In the genomic region with DNA sequence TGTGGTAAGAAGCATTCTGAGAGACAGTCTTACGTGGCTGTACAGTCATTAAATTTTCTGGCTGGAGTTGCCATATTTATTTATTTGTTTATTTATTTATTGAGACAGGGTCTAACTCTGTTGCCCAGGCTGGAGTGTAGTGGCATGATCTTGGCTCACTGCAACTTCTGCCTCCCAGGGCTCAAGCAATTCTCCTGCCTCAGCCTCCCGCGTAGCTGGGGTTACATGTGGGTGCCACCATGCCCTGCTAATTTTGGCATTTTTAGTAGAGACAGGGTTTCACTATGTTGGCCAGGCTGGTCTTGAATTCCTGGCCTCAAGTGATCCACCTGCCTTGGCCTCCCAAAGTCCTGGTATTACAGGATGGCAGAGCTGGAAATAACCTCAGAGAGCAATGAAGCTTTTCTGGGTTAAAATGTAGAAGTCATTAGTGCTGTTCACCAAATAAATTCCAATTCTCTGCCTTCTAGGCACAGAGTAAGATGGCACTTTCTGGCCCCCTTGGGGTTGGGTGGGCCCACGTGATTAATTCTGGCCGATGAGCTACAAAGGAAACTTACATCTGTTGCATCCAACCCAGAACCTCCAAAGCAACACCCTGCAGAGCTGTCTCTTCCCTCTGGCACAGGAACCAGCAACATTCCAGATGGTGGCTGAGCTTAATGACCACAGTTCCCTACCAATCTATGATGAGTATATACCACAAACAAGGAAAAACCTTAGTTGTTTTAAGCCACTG, we compare ENCODE assay signal across 40 cellular contexts. TPM values are rescaled to one million over a fixed set of nuclear protein-coding genes. Genes with fewer than 3 reads are reported as not detected.
DNase-seq lines count a peak whose midpoint lies in the region; ATAC-seq, FAIRE-seq and TF ChIP-seq lines count a peak whose summit lies in the region.
"Had no signal": no experiment of that assay in that cellular context is flagged by ENCODE, and none has a peak within 500 bp of the region (broad histone marks: within the 10 kb centered on the region; RNA-seq: fewer than 3 reads in every experiment).

No MANE protein-coding gene starts in this region.

- no TSS peak for BruUV-seq in IMR-90 (replicated peaks; lab: Mats Ljungman, UMichigan)
- BruUV-seq in K562 (replicated peaks; lab: Mats Ljungman, UMichigan), result no TSS peak

- ATAC-seq in IMR-90 (ENCODE audit: low read depth), result no peak
- no peak for ATAC-seq in K562
- ATAC-seq in HG03025 (IDR thresholded peaks at IDR 0.05; ENCODE audit: low FRiP score, unreplicated experiment), result no peak
- ATAC-seq: body of pancreas, lower lobe of right lung, pancreas, PC-3 had no signal

- H3K9me3 ChIP-seq in IMR-90 (ENCODE audit: control insufficient read depth, insufficient read depth, low read length) (no peaks in the 10 kb centered on the region), K562 (replicated peaks; ENCODE audit: control insufficient read depth, insufficient read depth, low read depth, low read length) (no peaks in the 10 kb centered on the region)
- H3K9me3 ChIP-seq: adrenal gland, body of pancreas, esophagus muscularis mucosa, lower lobe of right lung, pancreas, thoracic aorta had no signal

- CTCF ChIA-PET in activated CD4-positive, alpha-beta memory T cell treated with anti-CD3 and anti-CD28 coated beads for 36 hours (lab: Charles Lee), result interaction anchor here (1.3 to 1.6 kb wide), 2 partner anchors 20 to 97 kb away, joined by 3 to 9 read pairs; no protein-coding TSS in a partner anchor
- CTCF ChIA-PET in activated CD4-positive, alpha-beta memory T cell treated with anti-CD3 and anti-CD28 coated beads, Interleukin-2, amount 10 ng/mL, durations not matched to agents 7 days and 5 days (lab: Charles Lee), result no interaction called here
- CTCF ChIA-PET in IMR-90 (lab: Yijun Ruan, JAX) (no interaction called here), K562 (lab: Yijun Ruan, JAX; ENCODE audit: low intra/inter-chr PET ratio) (no interaction called here)

- no peak for DNase-seq in activated CD4-positive, alpha-beta memory T cell treated with anti-CD3 and anti-CD28 coated beads for 36 hours
- no peak for DNase-seq in activated CD4-positive, alpha-beta memory T cell treated with anti-CD3 and anti-CD28 coated beads, Interleukin-2, amount 10 ng/mL, durations not matched to agents 7 days and 5 days
- no peak for DNase-seq in IMR-90
- DNase-seq in K562 (ENCODE audit: extremely low read depth in 1 of 4, low spot score in 3 of 4), result peak in 2 of 4 experiments; percentile 56 to 57
- no peak for DNase-seq in neural crest cell (ENCODE audit: low read depth, low spot score)
- no peak for DNase-seq in progenitor cell of endocrine pancreas (ENCODE audit: low spot score, unreplicated experiment)
- DNase-seq in NCI-H146 treated with DMSO at 0.1 percent for 48 hours (lab: John Stamatoyannopoulos, UW; ENCODE audit: unreplicated experiment), result no peak
- DNase-seq: activated CD4-positive, alpha-beta T cell treated with anti-CD3 and anti-CD28 coated beads for 1 hour; activated CD8-positive, alpha-beta memory T cell treated with anti-CD3 and anti-CD28 coated beads for 24 hours; activated gamma-delta T cell; activated T-cell treated with anti-CD3 and anti-CD28 coated beads for 4 hours; body of pancreas; EL; foreskin fibroblast; GM23248; lower lobe of right lung; MM.1S; NCI-H1417 treated with DMSO at 0.1 percent for 48 hours; NCI-H2081; NCI-H526 treated with DMSO at 0.1 percent for 48 hours; pancreas; PC-3; small intestine had no signal

- H3K9me1 ChIP-seq in IMR-90 (ENCODE audit: insufficient read depth, low read length) (peaks cover 13% of the 10 kb centered on the region), K562 (ENCODE audit: control insufficient read depth, insufficient read depth, low read length) (no peaks in the 10 kb centered on the region)

- H3K27me3 Mint-ChIP-seq in activated CD4-positive, alpha-beta memory T cell treated with anti-CD3 and anti-CD28 coated beads for 36 hours, result no peaks in the 10 kb centered on the region
- no peaks in the 10 kb centered on the region for H3K27me3 Mint-ChIP-seq in activated CD4-positive, alpha-beta memory T cell treated with anti-CD3 and anti-CD28 coated beads, Interleukin-2, amount 10 ng/mL, durations not matched to agents 7 days and 5 days
- H3K27me3 Mint-ChIP-seq in neural crest cell (ENCODE audit: low read depth), result no peaks in the 10 kb centered on the region
- no peaks in the 10 kb centered on the region for H3K27me3 Mint-ChIP-seq in progenitor cell of endocrine pancreas
- H3K27me3 Mint-ChIP-seq: stimulated activated naive CD8-positive, alpha-beta T cell treated with anti-CD3 and anti-CD28 coated beads, Interleukin-15, Interleukin-2, amounts not matched to agents 100 ng/mL and 50 ng/mL, for 24 hours had no signal

- no peak overlapping the region for H2BK15ac ChIP-seq in IMR-90 (ENCODE audit: low read depth, low read length)

- TF ChIP-seq POLR2A in IMR-90 (IDR thresholded peaks at IDR 0.05; ENCODE audit: low read depth, low read length), result no peak
- no peak for TF ChIP-seq POLR2A in K562 (conservative IDR thresholded peaks at IDR 0.05)

- H3K23ac ChIP-seq in IMR-90 (ENCODE audit: low read depth, low read length), result no peak overlapping the region

- peaks cover 13% of the 10 kb centered on the region for H3K36me3 ChIP-seq in IMR-90 (ENCODE audit: control insufficient read depth, insufficient read depth, low read length)
- peaks cover 22% of the 10 kb centered on the region for H3K36me3 ChIP-seq in K562 (ENCODE audit: control insufficient read depth, insufficient read depth, low read length)

- H4K20me1 ChIP-seq in IMR-90 (ENCODE audit: insufficient read depth, low read length), result peaks cover 35% of the 10 kb centered on the region
- H4K20me1 ChIP-seq in K562 (replicated peaks; ENCODE audit: control insufficient read depth, insufficient read depth, low read length), result peaks cover 27% of the 10 kb centered on the region

- no peak overlapping the region for H3K14ac ChIP-seq in IMR-90 (replicated peaks; ENCODE audit: low read depth, low read length)

- H3K9ac ChIP-seq in IMR-90 (ENCODE audit: low read depth, low read length) (no peak overlapping the region), K562 (ENCODE audit: insufficient read depth in 1 of 2, low read depth in 2 of 2, low read length in 2 of 2) (no peak overlapping the region)
- H3K9ac ChIP-seq: GM23248, KMS-11 had no signal

- no peak overlapping the region for H2AK5ac ChIP-seq in IMR-90 (ENCODE audit: low read depth, low read length)

- no peak overlapping the region for H2BK20ac ChIP-seq in IMR-90 (ENCODE audit: low read depth, low read length)

- TF ChIP-seq EP300 in K562 (IDR thresholded peaks at IDR 0.05; ENCODE audit: low read length), result no peak

- H3K79me1 ChIP-seq in IMR-90 (ENCODE audit: low read depth in 1 of 2, low read length in 2 of 2), result peaks cover 12 to 40% of the 10 kb centered on the region in 2 experiments

- H3K56ac ChIP-seq in IMR-90 (ENCODE audit: extremely low read depth, insufficient read depth, low read length), result no peak overlapping the region

- H3K27me3 ChIP-seq in IMR-90 (ENCODE audit: control insufficient read depth, insufficient read depth, low read length) (peaks cover 2% of the 10 kb centered on the region; the same call in 1 of the 2 replicates), K562 (ENCODE audit: control insufficient read depth in 2 of 2, insufficient read depth in 2 of 2, low read length in 2 of 2) (no peaks in the 10 kb centered on the region)
- H3K27me3 ChIP-seq: adrenal gland, body of pancreas, esophagus muscularis mucosa, hepatocyte, pancreas had no signal

- peaks cover 33% of the 10 kb centered on the region for H3K36me3 Mint-ChIP-seq in activated CD4-positive, alpha-beta memory T cell treated with anti-CD3 and anti-CD28 coated beads for 36 hours
- H3K36me3 Mint-ChIP-seq in activated CD4-positive, alpha-beta memory T cell treated with anti-CD3 and anti-CD28 coated beads, Interleukin-2, amount 10 ng/mL, durations not matched to agents 7 days and 5 days (ENCODE audit: low read depth), result peaks cover 37% of the 10 kb centered on the region
- H3K36me3 Mint-ChIP-seq in neural crest cell (ENCODE audit: low read depth) (peaks cover 24% of the 10 kb centered on the region), progenitor cell of endocrine pancreas (ENCODE audit: insufficient read depth) (peaks cover 10% of the 10 kb centered on the region)

- no peak overlapping the region for H3K4me3 ChIP-seq in IMR-90 (ENCODE audit: insufficient read depth, low read depth, low read length)
- no peak overlapping the region for H3K4me3 ChIP-seq in K562
- H3K4me3 ChIP-seq: adrenal gland, body of pancreas, esophagus muscularis mucosa, GM23248, hepatocyte, lower lobe of right lung, pancreas, SK-N-MC, thoracic aorta had no signal

- no peak overlapping the region for H3K4ac ChIP-seq in IMR-90 (ENCODE audit: low read depth, low read length)

- no peak overlapping the region for H4K91ac ChIP-seq in IMR-90 (ENCODE audit: insufficient read depth, low read depth, low read length)

- intact Hi-C loops in activated CD4-positive, alpha-beta memory T cell treated with anti-CD3 and anti-CD28 coated beads for 36 hours (cut with micrococcal nuclease), result no loop called here
- intact Hi-C loops in IMR-90 (cut with micrococcal nuclease) (no loop called here), K562 (cut with micrococcal nuclease) (loop anchor here (5.0 kb wide), 2 partner anchors 32 to 62 kb away; a partner anchor contains a TSS)

- H3K18ac ChIP-seq in IMR-90 (ENCODE audit: low read depth, low read length), result no peak overlapping the region

- no peak for TF ChIP-seq CTCF in IMR-90 (conservative IDR thresholded peaks at IDR 0.05; ENCODE audit: low read depth, low read length)
- no peak for TF ChIP-seq CTCF in K562 (IDR thresholded peaks at IDR 0.05 in 2 of 3, conservative IDR thresholded peaks at IDR 0.05 in 1 of 3; ENCODE audit: insufficient read depth in 2 of 3, low read depth in 1 of 3, low read length in 3 of 3)
- no peak for TF ChIP-seq CTCF in neural crest cell (conservative IDR thresholded peaks at IDR 0.05)
- TF ChIP-seq CTCF in progenitor cell of endocrine pancreas (IDR thresholded peaks at IDR 0.05; ENCODE audit: unreplicated experiment), result no peak

- no peak overlapping the region for H4K8ac ChIP-seq in IMR-90 (ENCODE audit: low read depth in 2 of 2, low read length in 2 of 2)

- no CpG with 5 or more reads among the region's 5 CpGs for WGBS in IMR-90 (ENCODE audit: extremely low coverage in 2 of 2, insufficient read length in 1 of 2), 2 experiments
- 71% methylated on average over 5 of the region's 5 CpGs for WGBS in K562 (ENCODE audit: insufficient coverage, low coverage, missing lambda C conversion rate)

- peaks cover 10% of the 10 kb centered on the region for H3K4me1 ChIP-seq in IMR-90 (ENCODE audit: control insufficient read depth, insufficient read depth, low read length)
- H3K4me1 ChIP-seq in K562 (replicated peaks in 1 of 2; ENCODE audit: control insufficient read depth in 2 of 2, insufficient read depth in 2 of 2, low read length in 2 of 2), result peaks cover 12 to 14% of the 10 kb centered on the region in 2 experiments; a peak in 4 of 5 replicates

- peaks cover 31% of the 10 kb centered on the region for H3K4me1 Mint-ChIP-seq in activated CD4-positive, alpha-beta memory T cell treated with anti-CD3 and anti-CD28 coated beads for 36 hours (ENCODE audit: low read depth)
- H3K4me1 Mint-ChIP-seq in activated CD4-positive, alpha-beta memory T cell treated with anti-CD3 and anti-CD28 coated beads, Interleukin-2, amount 10 ng/mL, durations not matched to agents 7 days and 5 days, result peaks cover 23% of the 10 kb centered on the region
- H3K4me1 Mint-ChIP-seq in neural crest cell (peaks cover 36% of the 10 kb centered on the region), progenitor cell of endocrine pancreas (ENCODE audit: low read depth) (peaks cover 16% of the 10 kb centered on the region)

- H3K4me3 Mint-ChIP-seq in activated CD4-positive, alpha-beta memory T cell treated with anti-CD3 and anti-CD28 coated beads for 36 hours, result no peak overlapping the region
- H3K4me3 Mint-ChIP-seq in activated CD4-positive, alpha-beta memory T cell treated with anti-CD3 and anti-CD28 coated beads, Interleukin-2, amount 10 ng/mL, durations not matched to agents 7 days and 5 days, result no peak overlapping the region
- H3K4me3 Mint-ChIP-seq in neural crest cell (peak overlapping the region; percentile 73), progenitor cell of endocrine pancreas (ENCODE audit: low read depth) (no peak overlapping the region)
- H3K4me3 Mint-ChIP-seq: dendritic cell treated with granulocyte-macrophage colony-stimulating factor and Interleukin-4, amounts not matched to agents 40 ng/mL and 50 ng/mL, for 4 days; stimulated activated naive CD8-positive, alpha-beta T cell treated with anti-CD3 and anti-CD28 coated beads, Interleukin-15, Interleukin-2, amounts not matched to agents 100 ng/mL and 50 ng/mL, for 24 hours; T-helper 1 cell treated with Interleukin-12 subunit alpha and Interleukin-12 subunit beta and Interleukin-4 antibody, amounts not matched to agents 30 μg/mL and 1 μg/mL, for 36 hours had no signal

- H2AFZ ChIP-seq in IMR-90 (replicated peaks; ENCODE audit: low read length, poor library complexity) (no peak overlapping the region), K562 (ENCODE audit: low read depth, low read length) (no peak overlapping the region)
- H2AFZ ChIP-seq: GM23248, hepatocyte had no signal

- H3K27ac ChIP-seq in IMR-90 (ENCODE audit: insufficient read depth, low read length) (no peak overlapping the region), K562 (ENCODE audit: extremely low read depth, low read depth, low read length) (no peak overlapping the region)
- H3K27ac ChIP-seq: adrenal gland, body of pancreas, C4-2B, GM23248, hepatocyte, KMS-11, lower lobe of right lung, pancreas, SK-N-MC had no signal

- no peak overlapping the region for H2BK5ac ChIP-seq in IMR-90 (ENCODE audit: low read depth, low read length, poor library complexity, severe bottlenecking)

- TF ChIP-seq RAD21 in IMR-90 (IDR thresholded peaks at IDR 0.05; ENCODE audit: low read length) (no peak), K562 (CRISPR knock-in tag; conservative IDR thresholded peaks at IDR 0.05 in 1 of 2, IDR thresholded peaks at IDR 0.05 in 1 of 2) (no peak)

- FAIRE-seq in K562 (lab: Jason Lieb, UNC), result no peak
- FAIRE-seq: D721Med, pancreas, small intestine, TTC549, urothelium cell line had no signal

- H3K4me2 ChIP-seq in IMR-90 (ENCODE audit: low read depth, low read length), result no peak overlapping the region
- H3K4me2 ChIP-seq in K562 (ENCODE audit: insufficient read depth, low read length), result no peak overlapping the region
- H3K4me2 ChIP-seq: hepatocyte, KMS-11 had no signal

- dilution Hi-C loops in IMR-90 (cut with HindIII; ENCODE audit: low sequenced_read_pairs, unreplicated experiment), result no loop called here

- H4K5ac ChIP-seq in IMR-90 (ENCODE audit: low read depth, low read length), result no peak overlapping the region

- H2BK120ac ChIP-seq in IMR-90 (ENCODE audit: low read depth, low read length), result no peak overlapping the region

- POLR2A ChIA-PET in activated CD4-positive, alpha-beta memory T cell treated with anti-CD3 and anti-CD28 coated beads for 36 hours (lab: Charles Lee), result interaction anchor here (1.2 kb wide), 1 partner anchor 29 kb away, joined by 5 read pairs; a partner anchor contains a TSS
- POLR2A ChIA-PET in activated CD4-positive, alpha-beta memory T cell treated with anti-CD3 and anti-CD28 coated beads, Interleukin-2, amount 10 ng/mL, durations not matched to agents 7 days and 5 days (lab: Charles Lee), result interaction anchor here (0.8 to 1.2 kb wide), 2 partner anchors 14 to 29 kb away, joined by 3 to 5 read pairs; a partner anchor contains a TSS
- POLR2A ChIA-PET in IMR-90 (lab: Charles Lee; ENCODE audit: unreplicated experiment), result no interaction called here
- POLR2A ChIA-PET in K562 (lab: Yijun Ruan, JAX), result interaction anchor here (0.6 to 5.2 kb wide), 8 partner anchors 11 to 70 kb away, joined by 3 to 40 read pairs (median 4); a partner anchor contains a TSS

- H2AK9ac ChIP-seq in IMR-90 (replicated peaks; ENCODE audit: low read depth, low read length, poor library complexity), result no peak overlapping the region

- peaks cover 37% of the 10 kb centered on the region for H3K79me2 ChIP-seq in K562 (ENCODE audit: control insufficient read depth, insufficient read depth, low read length)

- in situ Hi-C loops in IMR-90 (cut with MboI; ENCODE audit: low sequenced_read_pairs), result no loop called here
- in situ Hi-C loops in K562 (cut with MboI), result no loop called here

- peak overlapping the region; percentile 2 for H3K27ac Mint-ChIP-seq in activated CD4-positive, alpha-beta memory T cell treated with anti-CD3 and anti-CD28 coated beads for 36 hours
- no peak overlapping the region for H3K27ac Mint-ChIP-seq in activated CD4-positive, alpha-beta memory T cell treated with anti-CD3 and anti-CD28 coated beads, Interleukin-2, amount 10 ng/mL, durations not matched to agents 7 days and 5 days
- H3K27ac Mint-ChIP-seq in neural crest cell (ENCODE audit: unreplicated experiment), result no peak overlapping the region
- no peak overlapping the region for H3K27ac Mint-ChIP-seq in progenitor cell of endocrine pancreas
- H3K27ac Mint-ChIP-seq: dendritic cell treated with granulocyte-macrophage colony-stimulating factor and Interleukin-4, amounts not matched to agents 40 ng/mL and 50 ng/mL, for 4 days; T-helper 1 cell treated with Interleukin-12 subunit alpha and Interleukin-12 subunit beta and Interleukin-4 antibody, amounts not matched to agents 30 μg/mL and 1 μg/mL, for 36 hours had no signal

- no peaks in the 10 kb centered on the region for H3K9me3 Mint-ChIP-seq in activated CD4-positive, alpha-beta memory T cell treated with anti-CD3 and anti-CD28 coated beads for 36 hours
- H3K9me3 Mint-ChIP-seq in activated CD4-positive, alpha-beta memory T cell treated with anti-CD3 and anti-CD28 coated beads, Interleukin-2, amount 10 ng/mL, durations not matched to agents 7 days and 5 days, result no peaks in the 10 kb centered on the region
- H3K9me3 Mint-ChIP-seq in neural crest cell, result no peaks in the 10 kb centered on the region
- no peaks in the 10 kb centered on the region for H3K9me3 Mint-ChIP-seq in progenitor cell of endocrine pancreas (ENCODE audit: low read depth)
- H3K9me3 Mint-ChIP-seq: stimulated activated naive CD8-positive, alpha-beta T cell treated with anti-CD3 and anti-CD28 coated beads, Interleukin-15, Interleukin-2, amounts not matched to agents 100 ng/mL and 50 ng/mL, for 24 hours; T-helper 1 cell treated with Interleukin-12 subunit alpha and Interleukin-12 subunit beta and Interleukin-4 antibody, amounts not matched to agents 30 μg/mL and 1 μg/mL, for 36 hours had no signal

RNA-seq across cellular contexts. Expression of a gene that starts 4.5 kb away (rescaled TPM):
- total RNA-seq in activated CD4-positive, alpha-beta memory T cell treated with anti-CD3 and anti-CD28 coated beads for 36 hours, result 100 to 1,000 TPM; 122 to 130 TPM
- total RNA-seq in activated CD4-positive, alpha-beta memory T cell treated with anti-CD3 and anti-CD28 coated beads, Interleukin-2, amount 10 ng/mL, durations not matched to agents 7 days and 5 days, result 100 to 1,000 TPM; 142 to 144 TPM
- total RNA-seq in IMR-90 (2012; rRNA removed) (65.4 and 131 TPM in 2 replicates), K562 (2014; rRNA removed) (147 and 234 TPM in 2 replicates), K562 (2014; rRNA removed; fragmentation: Illumina TruSeq; extraction: Trizol) (151 and 173 TPM in 2 replicates), K562 (2015; rRNA removed; fragmentation: Illumina TruSeq; extraction: Trizol) (163 and 171 TPM in 2 replicates), K562 (2021) (257 and 270 TPM in 2 replicates), neural crest cell (317 and 325 TPM in 2 replicates), progenitor cell of endocrine pancreas (223 and 225 TPM in 2 replicates)
- polyA plus RNA-seq in IMR-90 (2012; rRNA removed) (268 and 279 TPM in 2 replicates), K562 (2011; rRNA removed) (123 and 143 TPM in 2 replicates), K562 (2014; fragmentation: Illumina TruSeq; extraction: Trizol) (185 and 221 TPM in 2 replicates), K562 (2014; fragmentation: Nextera tagmentation; extraction: Ambion mirVana) (10 to 100 TPM; 46.0 to 59.9 TPM), K562 (2014; rRNA removed) (251 and 255 TPM in 2 replicates)
- polyA plus RNA-seq in IMR-90 (2012; cell fraction: cytosol; rRNA removed), result 176 and 281 TPM in 2 replicates
- 72.6 and 119 TPM in 2 replicates for polyA plus RNA-seq in IMR-90 (2012; cell fraction: nucleus; rRNA removed; ENCODE audit: low replicate concordance)
- 15.5 and 27.2 TPM in 2 replicates for total RNA-seq in K562 (2011; cell fraction: chromatin; rRNA removed; ENCODE audit: low replicate concordance)
- total RNA-seq in K562 (2011; cell fraction: nucleolus; rRNA removed), result 14.7 and 15.3 TPM in 2 replicates
- total RNA-seq in K562 (2011; cell fraction: nucleoplasm; rRNA removed), result 23.0 and 24.2 TPM in 2 replicates
- polyA plus RNA-seq in K562 (2011; cell fraction: cytosol; rRNA removed), result 93.5 and 146 TPM in 2 replicates
- 74.4 and 83.5 TPM in 2 replicates for polyA plus RNA-seq in K562 (2011; cell fraction: nucleus; rRNA removed)
- 285 and 344 TPM in 2 replicates for polyA plus RNA-seq in K562 (2012)
- 49.7 and 58.2 TPM in 2 replicates for polyA minus RNA-seq in K562 (2011; rRNA and poly(A)+ RNA removed)
- 37.6 and 63.5 TPM in 2 replicates for polyA minus RNA-seq in K562 (2011; cell fraction: cytosol; rRNA and poly(A)+ RNA removed)
- 13.9 and 29.2 TPM in 2 replicates for polyA minus RNA-seq in K562 (2011; cell fraction: nucleus; rRNA and poly(A)+ RNA removed)

RNA-seq across cellular contexts. Expression of a gene that starts 48.7 kb away (rescaled TPM):
- 10 to 100 TPM; 19.3 to 20.3 TPM for total RNA-seq in activated CD4-positive, alpha-beta memory T cell treated with anti-CD3 and anti-CD28 coated beads for 36 hours
- total RNA-seq in activated CD4-positive, alpha-beta memory T cell treated with anti-CD3 and anti-CD28 coated beads, Interleukin-2, amount 10 ng/mL, durations not matched to agents 7 days and 5 days, result 100 to 1,000 TPM; 165 to 176 TPM
- not detected in 2 replicates for total RNA-seq in IMR-90 (2012; rRNA removed)
- not detected in 2 replicates for polyA plus RNA-seq in IMR-90 (2012; rRNA removed)
- not detected in 2 replicates for polyA plus RNA-seq in IMR-90 (2012; cell fraction: cytosol; rRNA removed)
- 0.06 TPM in 1 of 2 replicates, not detected in the other for polyA plus RNA-seq in IMR-90 (2012; cell fraction: nucleus; rRNA removed; ENCODE audit: low replicate concordance)
- total RNA-seq in K562 (2011; cell fraction: chromatin; rRNA removed; ENCODE audit: low replicate concordance), result 1.7 TPM in 1 of 2 replicates, not detected in the other
- total RNA-seq in K562 (2011; cell fraction: nucleolus; rRNA removed), result 0.33 and 0.53 TPM in 2 replicates
- 0.81 TPM in 1 of 2 replicates, not detected in the other for total RNA-seq in K562 (2011; cell fraction: nucleoplasm; rRNA removed)
- 5.8 and 7.5 TPM in 2 replicates for total RNA-seq in K562 (2014; rRNA removed)
- total RNA-seq in K562 (2014; rRNA removed; fragmentation: Illumina TruSeq; extraction: Trizol), result 7.4 and 13.7 TPM in 2 replicates
- 7.2 and 7.5 TPM in 2 replicates for total RNA-seq in K562 (2015; rRNA removed; fragmentation: Illumina TruSeq; extraction: Trizol)
- total RNA-seq in K562 (2021), result 13.2 and 16.8 TPM in 2 replicates
- polyA plus RNA-seq in K562 (2011; rRNA removed), result 2.7 and 4.1 TPM in 2 replicates
- polyA plus RNA-seq in K562 (2011; cell fraction: cytosol; rRNA removed), result 0.55 and 3.2 TPM in 2 replicates
- polyA plus RNA-seq in K562 (2011; cell fraction: nucleus; rRNA removed), result 0.30 and 1.6 TPM in 2 replicates
- polyA plus RNA-seq in K562 (2012), result 11.5 and 304 TPM in 2 replicates
- 6.9 and 7.4 TPM in 2 replicates for polyA plus RNA-seq in K562 (2014; fragmentation: Illumina TruSeq; extraction: Trizol)
- 10 to 100 TPM; 21.0 to 23.8 TPM for polyA plus RNA-seq in K562 (2014; fragmentation: Nextera tagmentation; extraction: Ambion mirVana)
- 5.5 and 5.7 TPM in 2 replicates for polyA plus RNA-seq in K562 (2014; rRNA removed)
- polyA minus RNA-seq in K562 (2011; rRNA and poly(A)+ RNA removed), result 0.15 and 0.25 TPM in 2 replicates
- 4.8 and 23.3 TPM in 2 replicates for polyA minus RNA-seq in K562 (2011; cell fraction: cytosol; rRNA and poly(A)+ RNA removed)
- polyA minus RNA-seq in K562 (2011; cell fraction: nucleus; rRNA and poly(A)+ RNA removed), result 4.7 and 6.1 TPM in 2 replicates
- not detected in 2 replicates for total RNA-seq in neural crest cell
- 1.3 and 3.5 TPM in 2 replicates for total RNA-seq in progenitor cell of endocrine pancreas
- total RNA-seq: A172, GM23248, HT1080 had no signal
- polyA plus RNA-seq: neural cell had no signal

Comparison
In these comparisons a context has a peak if more than half of its experiments do, and no peak if none do; other contexts are left out.
1. RNA of a gene that starts 48.7 kb away (total RNA-seq): 165 to 176 TPM in activated CD4-positive, alpha-beta memory T cell treated with anti-CD3 and anti-CD28 coated beads, Interleukin-2, amount 10 ng/mL, durations not matched to agents 7 days and 5 days; 19.3 to 20.3 TPM in activated CD4-positive, alpha-beta memory T cell treated with anti-CD3 and anti-CD28 coated beads for 36 hours, 0.33 to 16.8 TPM in K562, 1.3 to 3.5 TPM in progenitor cell of endocrine pancreas, not detected in neural crest cell and not detected in IMR-90; every median in the first group is over 4 times any median in the second.